ENCODE assay signal across 9 cellular contexts in genomic region chr1:115337276-115337632, GRCh38. TPM values are rescaled to one million over a fixed set of nuclear protein-coding genes. Genes with fewer than 3 reads are reported as not detected.
DNase-seq lines count a peak whose midpoint lies in the region; ATAC-seq, FAIRE-seq and TF ChIP-seq lines count a peak whose summit lies in the region.
"Had no signal": no experiment of that assay in that cellular context is flagged by ENCODE, and none has a peak within 500 bp of the region (broad histone marks: within the 10 kb centered on the region; RNA-seq: fewer than 3 reads in every experiment).

No MANE protein-coding gene starts in this region.

- TF ChIP-seq CTCF in cardiac fibroblast (IDR thresholded peaks at IDR 0.05; ENCODE audit: low read depth, low read length) (no peak), kidney (IDR thresholded peaks at IDR 0.05; ENCODE audit: borderline replicate concordance, extremely low read depth, insufficient read depth) (no peak), smooth muscle cell (IDR thresholded peaks at IDR 0.05; ENCODE audit: borderline replicate concordance, insufficient read depth, poor library complexity, severe bottlenecking) (no peak), lower leg skin (IDR thresholded peaks at IDR 0.05) (no peak)

- intact Hi-C loops in kidney (cut with DNase I) (no loop called here), lower leg skin (cut with DNase I; ENCODE audit: low total_unique reads) (no loop called here)

- peak overlapping the region; percentile 70 for H2AFZ ChIP-seq in smooth muscle cell (ENCODE audit: low read depth)

- no peaks in the 10 kb centered on the region for H4K20me1 ChIP-seq in smooth muscle cell (ENCODE audit: low read depth)

- peak overlapping the region; percentile 93 for H3K4me2 ChIP-seq in smooth muscle cell

- no peak overlapping the region for H3K27ac ChIP-seq in HUES48 (ENCODE audit: low read depth, low read length)
- H3K27ac ChIP-seq in kidney (ENCODE audit: low read depth in 2 of 2, low read length in 2 of 2) = no peak overlapping the region
- no peak overlapping the region for H3K27ac ChIP-seq in smooth muscle cell (ENCODE audit: low read depth)

- H3K4me1 ChIP-seq in HUES48 (ENCODE audit: control insufficient read depth, insufficient read depth, low read length) (0 out of 2 replicates have a peak, but pooled peaks cover 3% of the 10 kb centered on the region), kidney (ENCODE audit: control insufficient read depth in 1 of 2, insufficient read depth in 1 of 2, low read depth in 1 of 2, low read length in 2 of 2) (no peaks in the 10 kb centered on the region), smooth muscle cell (ENCODE audit: low read depth) (peaks cover 10% of the 10 kb centered on the region)

- WGBS in smooth muscle cell (ENCODE audit: low lambda C conversion rate) = 1% methylated on average over 18 of the region's 19 CpGs
- WGBS in lower leg skin, 2 donors = 4 to 8% methylated on average over 19 of the region's 19 CpGs

- H3K9ac ChIP-seq in HUES48 (ENCODE audit: low read depth, low read length) (no peak overlapping the region), kidney (ENCODE audit: low read length in 2 of 2) (peak overlapping the region in 1 of 2 donors; percentile 26), smooth muscle cell (ENCODE audit: low read depth) (peak overlapping the region; percentile 9)

- peaks cover 73% of the 10 kb centered on the region for H3K27me3 ChIP-seq in HUES48 (ENCODE audit: control insufficient read depth, insufficient read depth, low read length)
- peaks cover 23% of the 10 kb centered on the region for H3K27me3 ChIP-seq in smooth muscle cell (ENCODE audit: low read depth)

- FAIRE-seq in kidney (lab: Jason Lieb, UNC) (no peak), GM12892 (lab: Jason Lieb, UNC) (no peak)

- H3K79me2 ChIP-seq in smooth muscle cell (ENCODE audit: low read depth) = no peaks in the 10 kb centered on the region

- H3K36me3 ChIP-seq in HUES48 (ENCODE audit: control insufficient read depth, insufficient read depth, low read length) (no peaks in the 10 kb centered on the region), kidney (ENCODE audit: control insufficient read depth in 1 of 2, insufficient read depth in 2 of 2, low read length in 2 of 2) (no peaks in the 10 kb centered on the region), smooth muscle cell (ENCODE audit: low read depth) (no peaks in the 10 kb centered on the region)

- TF ChIP-seq POLR2A in GM12892 (IDR thresholded peaks at IDR 0.05; ENCODE audit: low read depth, low read length) (no peak), lower leg skin (IDR thresholded peaks at IDR 0.05) (no peak)

- H3K4me3 ChIP-seq in HUES48 (ENCODE audit: low read depth, low read length) (peak overlapping the region; percentile 89), cardiac fibroblast (replicated peaks in 1 of 2; ENCODE audit: low read depth in 2 of 2, low read length in 2 of 2) (peak overlapping the region; percentile 46 to 63), kidney (ENCODE audit: low read length in 2 of 2) (peak overlapping the region; percentile 25 to 54), smooth muscle cell (peak overlapping the region; percentile 63), lower leg skin (ENCODE audit: low read depth, poor library complexity, severe bottlenecking) (no peak overlapping the region)

- ATAC-seq in HG02970 (IDR thresholded peaks at IDR 0.05; ENCODE audit: low FRiP score, unreplicated experiment) = no peak

- H3F3A ChIP-seq in smooth muscle cell (ENCODE audit: low read depth) = peaks cover 6% of the 10 kb centered on the region

- no peaks in the 10 kb centered on the region for H3K9me3 ChIP-seq in HUES48 (ENCODE audit: control insufficient read depth, insufficient read depth, low read length)
- H3K9me3 ChIP-seq in kidney (ENCODE audit: control insufficient read depth in 1 of 2, low read length in 2 of 2) = no peaks in the 10 kb centered on the region
- no peaks in the 10 kb centered on the region for H3K9me3 ChIP-seq in smooth muscle cell (replicated peaks; ENCODE audit: low read depth)

- DNase-seq in cardiac fibroblast (ENCODE audit: low read depth in 2 of 2) = no peak
- peak; percentile 60 for DNase-seq in kidney
- DNase-seq in smooth muscle cell (lab: John Stamatoyannopoulos, UW; ENCODE audit: unreplicated experiment) = no peak
- DNase-seq in GM12892 (ENCODE audit: insufficient read length) = no peak
- DNase-seq in lower leg skin (ENCODE audit: low spot score in 2 of 2) = no peak
- DNase-seq in germinal center (ENCODE audit: low spot score) = no peak
- DNase-seq: activated CD4-positive, alpha-beta T cell treated with anti-CD3 and anti-CD28 coated beads, Interleukin-2, amount 50 U/mL, for 4 hours had no signal

RNA-seq across cellular contexts. Expression of gene NGF, which starts 0.8 kb away (rescaled TPM):
- 1.2 TPM for total RNA-seq in kidney
- polyA plus RNA-seq in kidney (ENCODE audit: insufficient read depth, low read depth, low replicate concordance) = 6.0 TPM
- 0.18 and 0.22 TPM in 2 replicates for total RNA-seq in smooth muscle cell
- 1.8 and 1.9 TPM in 2 replicates for polyA plus RNA-seq in smooth muscle cell
- polyA plus RNA-seq in GM12892 (2012; ENCODE audit: missing spikeins) = not detected
- 1 to 10 TPM in 1 of 4 donors, under 1 TPM in 2, not detected in 1; 0.42 to 1.4 (median 0.84) TPM for total RNA-seq in lower leg skin
